8 cellular contexts compared by ENCODE assay signal in genomic region chr5:140145818-140146522, GRCh38. TPM values are rescaled to one million over a fixed set of nuclear protein-coding genes. Genes with fewer than 3 reads are reported as not detected.
DNase-seq lines count a peak whose midpoint lies in the region; ATAC-seq, FAIRE-seq and TF ChIP-seq lines count a peak whose summit lies in the region.

No MANE protein-coding gene starts in this region.

- no peak overlapping the region for H3K27ac Mint-ChIP-seq in activated naive CD8-positive, alpha-beta T cell treated with anti-CD3 and anti-CD28 coated beads, Interleukin-2, amount 50 U/mL, for 24 hours

- 6 to 23% (median 10%) methylated on average over 20 to 64 of the region's 64 CpGs for WGBS in heart left ventricle, 4 donors
- WGBS in pancreas, 2 donors: 21 to 22% methylated on average over 60 to 64 of the region's 64 CpGs
- WGBS in tibial nerve, 2 donors: 8 to 17% methylated on average over 35 to 43 of the region's 64 CpGs

- H3K4me3 ChIP-seq in heart left ventricle (peak overlapping the region; percentile 15 to 61 (median 50)), pancreas (peak overlapping the region in 3 of 4 donors; percentile 15 to 41 (median 24)), tibial nerve (peak overlapping the region; percentile 19 to 47 (median 36))

- peaks cover 25% of the 10 kb centered on the region for H3K27me3 Mint-ChIP-seq in activated naive CD8-positive, alpha-beta T cell treated with anti-CD3 and anti-CD28 coated beads, Interleukin-2, amount 50 U/mL, for 24 hours

- FAIRE-seq in pancreas (lab: Jason Lieb, UNC): no peak

- H3K9me3 ChIP-seq in heart left ventricle (no peaks in the 10 kb centered on the region), pancreas (no peaks in the 10 kb centered on the region), tibial nerve (no peaks in the 10 kb centered on the region)

- H3K9me3 Mint-ChIP-seq in activated naive CD8-positive, alpha-beta T cell treated with anti-CD3 and anti-CD28 coated beads, Interleukin-2, amount 50 U/mL, for 24 hours: no peaks in the 10 kb centered on the region

- H3K36me3 ChIP-seq in heart left ventricle: no peaks in the 10 kb centered on the region
- H3K36me3 ChIP-seq in pancreas: no peaks in the 10 kb centered on the region
- H3K36me3 ChIP-seq in tibial nerve: no peaks in the 10 kb centered on the region

- H3K36me3 Mint-ChIP-seq in activated naive CD8-positive, alpha-beta T cell treated with anti-CD3 and anti-CD28 coated beads, Interleukin-2, amount 50 U/mL, for 24 hours (ENCODE audit: low read depth): no peaks in the 10 kb centered on the region

- TF ChIP-seq CTCF in heart left ventricle (IDR thresholded peaks at IDR 0.05) (peak; percentile 59 to 91 (median 80)), pancreas (IDR thresholded peaks at IDR 0.05) (peak; percentile 75 to 82 (median 78)), tibial nerve (IDR thresholded peaks at IDR 0.05) (peak; percentile 67 to 90 (median 85))

- peak in 1 of 2 donors; percentile 30 for TF ChIP-seq EP300 in tibial nerve (IDR thresholded peaks at IDR 0.05)

- TF ChIP-seq POLR2A in heart left ventricle (IDR thresholded peaks at IDR 0.05) (no peak), tibial nerve (IDR thresholded peaks at IDR 0.05) (no peak)

- ATAC-seq in HG02759 (IDR thresholded peaks at IDR 0.05; ENCODE audit: unreplicated experiment): peak; percentile 69
- peak; percentile 95 for ATAC-seq in SK-N-SH treated with all-trans-retinoic acid at 6 μM for 48 hours
- peak; percentile 77 for ATAC-seq in activated naive CD8-positive, alpha-beta T cell treated with anti-CD3 and anti-CD28 coated beads, Interleukin-2, amount 50 U/mL, for 24 hours
- ATAC-seq in heart left ventricle: peak; percentile 66 to 95 (median 94)
- ATAC-seq in pancreas: peak; percentile 94 to 97 (median 94)
- no peak for ATAC-seq in HG03571 (IDR thresholded peaks at IDR 0.05; ENCODE audit: unreplicated experiment)

- H3K4me1 Mint-ChIP-seq in activated naive CD8-positive, alpha-beta T cell treated with anti-CD3 and anti-CD28 coated beads, Interleukin-2, amount 50 U/mL, for 24 hours: peaks cover 21% of the 10 kb centered on the region

- DNase-seq in Daoy (ENCODE audit: low read depth) (peak; percentile 74), heart left ventricle (peak; percentile 75 to 88 (median 79)), pancreas (peak; percentile 61 to 92 (median 80)), tibial nerve (ENCODE audit: low spot score in 2 of 2) (peak; percentile 33 to 37)
- DNase-seq in activated naive CD8-positive, alpha-beta T cell treated with anti-CD3 and anti-CD28 coated beads, Interleukin-2, amount 50 U/mL, for 24 hours: peak; percentile 67

- H3K4me3 Mint-ChIP-seq in activated naive CD8-positive, alpha-beta T cell treated with anti-CD3 and anti-CD28 coated beads, Interleukin-2, amount 50 U/mL, for 24 hours: peak overlapping the region; percentile 53

- intact Hi-C loops in heart left ventricle (cut with DNase I): loop anchor here in 7 of 10 donors (2.0 to 10.0 kb wide), 6 partner anchors 31 to 359 kb away; partner anchors contain the start of genes PURA (in 4 of the 7) and PSD2 (in 1 of the 7)
- intact Hi-C loops in pancreas (cut with DNase I): no loop called here

- H3K27ac ChIP-seq in heart left ventricle (peak overlapping the region in 3 of 12 donors; percentile 3 to 26 (median 13)), pancreas (no peak overlapping the region), tibial nerve (no peak overlapping the region)

- H3K4me1 ChIP-seq in heart left ventricle (peaks cover 0 to 27% (median 17%) of the 10 kb centered on the region in 12 donors), pancreas (peaks cover 3 to 10% (median 8%) of the 10 kb centered on the region in 3 donors), tibial nerve (peaks cover 0 to 40% (median 13%) of the 10 kb centered on the region in 4 donors)

- H3K27me3 ChIP-seq in heart left ventricle: peaks cover 0 to 11% (median 0%) of the 10 kb centered on the region in 9 donors
- no peaks in the 10 kb centered on the region for H3K27me3 ChIP-seq in pancreas
- no peaks in the 10 kb centered on the region for H3K27me3 ChIP-seq in tibial nerve

TF ChIP-seq in SK-N-SH treated with all-trans-retinoic acid at 6 μM for 48 hours, 23 proteins besides CTCF, POLR2A, EP300 and RAD21:
- TF ChIP-seq ZNF70 (CRISPR knock-in tag; IDR thresholded peaks at IDR 0.05) (no peak), CSDC2 (CRISPR knock-in tag; IDR thresholded peaks at IDR 0.05) (no peak)

RNA-seq across cellular contexts. Expression of gene IGIP, which starts 20.2 kb away (rescaled TPM):
- 1.6 and 1.8 TPM in 2 replicates for total RNA-seq in Daoy (2014; rRNA removed; shearing (Covaris generic))
- total RNA-seq in heart left ventricle (10 to 100 TPM in 7 of 9 donors, 1 to 10 TPM in 2; 9.8 to 18.3 (median 10.6) TPM), pancreas (1 to 10 TPM; 2.6 to 8.0 (median 5.8) TPM), tibial nerve (10 to 100 TPM; 16.5 to 28.6 (median 27.1) TPM)
- polyA plus RNA-seq in heart left ventricle (1 to 10 TPM; 5.8 to 6.9 TPM), pancreas (1 to 10 TPM; 3.8 to 7.0 TPM)

RNA-seq across cellular contexts. Expression of gene CYSTM1, which starts 29.0 kb away (rescaled TPM):
- total RNA-seq in Daoy (2014; rRNA removed; shearing (Covaris generic)): 23.8 and 28.2 TPM in 2 replicates
- total RNA-seq in heart left ventricle (100 to 1,000 TPM in 3 of 9 donors, 10 to 100 TPM in 6; 58.1 to 222 (median 94.5) TPM), pancreas (10 to 100 TPM; 30.2 to 66.2 (median 44.9) TPM), tibial nerve (10 to 100 TPM; 44.9 to 77.6 (median 63.5) TPM)
- polyA plus RNA-seq in heart left ventricle (100 to 1,000 TPM in 1 of 2 donors, 10 to 100 TPM in 1; 82.0 to 238 TPM), pancreas (100 to 1,000 TPM in 1 of 2 donors, 10 to 100 TPM in 1; 80.6 to 185 TPM)

RNA-seq across cellular contexts. Expression of gene PURA, which starts 32.1 kb away (rescaled TPM):
- 6.5 and 7.8 TPM in 2 replicates for total RNA-seq in Daoy (2014; rRNA removed; shearing (Covaris generic))
- total RNA-seq in heart left ventricle (10 to 100 TPM; 18.9 to 30.9 (median 20.3) TPM), pancreas (10 to 100 TPM in 3 of 6 donors, 1 to 10 TPM in 3; 8.3 to 17.2 (median 11.1) TPM), tibial nerve (10 to 100 TPM; 35.1 to 56.8 (median 42.5) TPM)
- polyA plus RNA-seq in heart left ventricle (1 to 10 TPM; 5.6 to 7.4 TPM), pancreas (1 to 10 TPM; 3.2 to 3.9 TPM)

Comparison
In these comparisons a context has a peak if more than half of its experiments do, and no peak if none do; other contexts are left out.
1. intact Hi-C loops: an anchor here in heart left ventricle (2.0 to 10.0 kb wide); none called in pancreas.